ENCODE assay signal across 19 cellular contexts in genomic region chr17:4544656-4545216, GRCh38. TPM values are rescaled to one million over a fixed set of nuclear protein-coding genes. Genes with fewer than 3 reads are reported as not detected.
DNase-seq lines count a peak whose midpoint lies in the region; TF ChIP-seq lines count a peak whose summit lies in the region.
"Had no signal": no experiment of that assay in that cellular context is flagged by ENCODE, and none has a peak within 500 bp of the region (broad histone marks: within the 10 kb centered on the region; RNA-seq: fewer than 3 reads in every experiment).

No MANE protein-coding gene starts in this region.

- H3K4me3 ChIP-seq in OCI-LY7 (ENCODE audit: low read depth, low read length, poor library complexity, severe bottlenecking) (no peak overlapping the region), dorsolateral prefrontal cortex (peak overlapping the region in 51 of 59 donors; percentile 18 to 59 (median 43)), thyroid gland (replicated peaks in 1 of 3) (no peak overlapping the region)
- H3K4me3 ChIP-seq: SK-N-MC had no signal

- H3K27me3 ChIP-seq in dorsolateral prefrontal cortex (no peaks in the 10 kb centered on the region), thyroid gland (no peaks in the 10 kb centered on the region)
- H3K27me3 ChIP-seq: BE2C had no signal

- intact Hi-C loops in OCI-LY7 (cut with micrococcal nuclease; ENCODE audit: unreplicated experiment): no loop called here
- intact Hi-C loops in dorsolateral prefrontal cortex (cut with DNase I): loop anchor here (5.0 to 10.0 kb wide), 2 partner anchors 122 to 340 kb away; no protein-coding TSS in a partner anchor
- intact Hi-C loops in thyroid gland (cut with DNase I): no loop called here

- H3K27ac ChIP-seq in OCI-LY7 (ENCODE audit: low read depth, low read length, poor library complexity, severe bottlenecking): no peak overlapping the region
- H3K27ac ChIP-seq in dorsolateral prefrontal cortex: peak overlapping the region in 54 of 59 donors; percentile 14 to 100 (median 74)
- H3K27ac ChIP-seq in thyroid gland: no peak overlapping the region
- H3K27ac ChIP-seq: SK-N-MC had no signal

- no peaks in the 10 kb centered on the region for H3K4me1 ChIP-seq in OCI-LY7 (ENCODE audit: insufficient read depth, low read length, poor library complexity, severe bottlenecking)
- peaks cover 0 to 5% of the 10 kb centered on the region in 2 donors for H3K4me1 ChIP-seq in thyroid gland
- H3K4me1 ChIP-seq: BE2C had no signal

- H3K9me2 ChIP-seq in OCI-LY7 (ENCODE audit: insufficient read depth, low read length): no peaks in the 10 kb centered on the region

- in situ Hi-C loops in GM13977 (cut with MboI; ENCODE audit: low pct_unique_long_range_greater_than_20kb, low sequenced_read_pairs, unreplicated experiment): no loop called here

- TSS peak; percentile 59 for BruUV-seq in OCI-LY7 (replicated peaks; lab: Mats Ljungman, UMichigan)

- WGBS in thyroid gland, 2 donors: 92 to 94% methylated on average over 26 to 37 of the region's 37 CpGs

- H4K20me1 ChIP-seq in OCI-LY7 (ENCODE audit: insufficient read depth, low read length): no peaks in the 10 kb centered on the region

- no peak overlapping the region for H3K4me2 ChIP-seq in OCI-LY7 (ENCODE audit: low read length)

- no peaks in the 10 kb centered on the region for H3K9me3 ChIP-seq in OCI-LY7 (ENCODE audit: low read length)
- no peaks in the 10 kb centered on the region for H3K9me3 ChIP-seq in thyroid gland
- H3K9me3 ChIP-seq: BE2C had no signal

- peak; percentile 49 for DNase-seq in Ammon's horn (ENCODE audit: low spot score)
- no peak for DNase-seq in OCI-LY7 (ENCODE audit: low spot score)
- DNase-seq in dorsolateral prefrontal cortex: peak in 1 of 10 donors; percentile 64
- DNase-seq in occipital lobe (lab: John Stamatoyannopoulos, UW): peak; percentile 34
- DNase-seq in AG08396 (ENCODE audit: low spot score): no peak
- DNase-seq in GM13977 (ENCODE audit: low spot score): no peak
- no peak for DNase-seq in NCI-H345 (lab: John Stamatoyannopoulos, UW)
- no peak for DNase-seq in thyroid gland
- DNase-seq: ACHN; BE2C; CD4-positive, alpha-beta memory T cell; DMS79; MV-4-11; NCI-H1417 treated with DMSO at 0.1 percent for 48 hours; NCI-H2029 treated with DMSO at 0.1 percent for 48 hours; NCI-H524 treated with DMSO at 0.1 percent for 48 hours; NK-92 treated with Interleukin-12 subunit alpha and Interleukin-12 subunit beta, amount 100 ng/mL, for 24 hours had no signal

- H3K79me2 ChIP-seq in OCI-LY7 (ENCODE audit: insufficient read depth, low read depth, low read length): no peaks in the 10 kb centered on the region

- CTCF ChIA-PET in OCI-LY7 (lab: Charles Lee; ENCODE audit: unreplicated experiment): no interaction called here

- no peak for TF ChIP-seq CTCF in OCI-LY7 (conservative IDR thresholded peaks at IDR 0.05; ENCODE audit: low read length)
- no peak for TF ChIP-seq CTCF in dorsolateral prefrontal cortex (IDR thresholded peaks at IDR 0.05 in 54 of 56, conservative IDR thresholded peaks at IDR 0.05 in 2 of 56; ENCODE audit: low read depth in 1 of 56, partially characterized antibody in 56 of 56)
- TF ChIP-seq CTCF in GM13977 (IDR thresholded peaks at IDR 0.05; ENCODE audit: extremely low read depth, insufficient read depth, missing control alignments): no peak
- TF ChIP-seq CTCF in thyroid gland (IDR thresholded peaks at IDR 0.05): no peak

- H2AFZ ChIP-seq in OCI-LY7 (ENCODE audit: low read length): no peak overlapping the region

- H3K36me3 ChIP-seq in OCI-LY7 (ENCODE audit: insufficient read depth, low read length) (peaks cover 95% of the 10 kb centered on the region), thyroid gland (peaks cover 47 to 54% of the 10 kb centered on the region in 2 donors)

- no peak for TF ChIP-seq POLR2A in thyroid gland (IDR thresholded peaks at IDR 0.05)

- POLR2A ChIA-PET in OCI-LY7 (lab: Charles Lee): no interaction called here

RNA-seq across cellular contexts. Expression of gene MYBBP1A, which starts 10.4 kb away (rescaled TPM):
- total RNA-seq in OCI-LY7 (2014; rRNA removed; shearing (Covaris generic)): 137 and 142 TPM in 2 replicates
- 106 and 131 TPM in 2 replicates for total RNA-seq in OCI-LY7 (2022)
- 100 to 1,000 TPM in 2 of 120 experiments, 10 to 100 TPM in 118; 49.9 to 110 (median 68.5) TPM for total RNA-seq in dorsolateral prefrontal cortex
- 28.5 TPM for total RNA-seq in occipital lobe
- 10 to 100 TPM; 23.5 to 50.2 (median 37.6) TPM for total RNA-seq in thyroid gland

RNA-seq across cellular contexts. Expression of gene GGT6, which starts 15.6 kb away (rescaled TPM):
- not detected in 2 replicates for total RNA-seq in OCI-LY7 (2014; rRNA removed; shearing (Covaris generic))
- total RNA-seq in OCI-LY7 (2022): not detected in 2 replicates
- total RNA-seq in dorsolateral prefrontal cortex: under 1 TPM in 1 of 120 experiments, not detected in 119; 0.29 TPM
- not detected for total RNA-seq in occipital lobe
- total RNA-seq in thyroid gland: 1 to 10 TPM in 1 of 4 donors, under 1 TPM in 1, not detected in 2; 0.56 to 1.3 TPM
- total RNA-seq: CD4-positive, alpha-beta memory T cell; LHCN-M2 had no signal

RNA-seq across cellular contexts. Expression of gene SMTNL2, which starts 39.6 kb away (rescaled TPM):
- not detected in 2 replicates for total RNA-seq in OCI-LY7 (2014; rRNA removed; shearing (Covaris generic))
- total RNA-seq in OCI-LY7 (2022) (not detected in 2 replicates), dorsolateral prefrontal cortex (1 to 10 TPM in 38 of 120 experiments, under 1 TPM in 51, not detected in 31; 0.19 to 4.3 (median 0.85) TPM), occipital lobe (3.7 TPM), thyroid gland (under 1 TPM; 0.44 to 0.81 (median 0.67) TPM)
- total RNA-seq: CD4-positive, alpha-beta memory T cell; LHCN-M2 had no signal

RNA-seq across cellular contexts. Expression of gene SPNS2, which starts 46.1 kb away (rescaled TPM):
- 1.1 and 5.4 TPM in 2 replicates for total RNA-seq in OCI-LY7 (2014; rRNA removed; shearing (Covaris generic))
- total RNA-seq in OCI-LY7 (2022): 1.6 TPM in 2 replicates
- total RNA-seq in dorsolateral prefrontal cortex: 100 to 1,000 TPM in 4 of 120 experiments, 10 to 100 TPM in 116; 41.1 to 115 (median 69.7) TPM
- total RNA-seq in occipital lobe: 15.9 TPM
- total RNA-seq in thyroid gland: 10 to 100 TPM in 1 of 4 donors, 1 to 10 TPM in 3; 5.6 to 16.3 (median 8.1) TPM

Comparison
In these comparisons a context has a peak if more than half of its experiments do, and no peak if none do; other contexts are left out.
1. DNase-seq: peak in Ammon's horn (single experiment) and occipital lobe (single experiment); none in OCI-LY7 (single experiment), AG08396 (single experiment), GM13977 (single experiment), NCI-H345 (single experiment) and thyroid gland (0 of 2).
2. H3K27ac ChIP-seq: peak in dorsolateral prefrontal cortex (54 of 59); none in OCI-LY7 (single experiment) and thyroid gland (0 of 3).
3. H3K4me3 ChIP-seq: peak in dorsolateral prefrontal cortex (51 of 59); none in OCI-LY7 (single experiment) and thyroid gland (0 of 3).
4. intact Hi-C loops: an anchor here in dorsolateral prefrontal cortex (5.0 to 10.0 kb wide); none called in OCI-LY7 and thyroid gland.